9 cellular contexts compared by ENCODE assay signal in the genomic region with DNA sequence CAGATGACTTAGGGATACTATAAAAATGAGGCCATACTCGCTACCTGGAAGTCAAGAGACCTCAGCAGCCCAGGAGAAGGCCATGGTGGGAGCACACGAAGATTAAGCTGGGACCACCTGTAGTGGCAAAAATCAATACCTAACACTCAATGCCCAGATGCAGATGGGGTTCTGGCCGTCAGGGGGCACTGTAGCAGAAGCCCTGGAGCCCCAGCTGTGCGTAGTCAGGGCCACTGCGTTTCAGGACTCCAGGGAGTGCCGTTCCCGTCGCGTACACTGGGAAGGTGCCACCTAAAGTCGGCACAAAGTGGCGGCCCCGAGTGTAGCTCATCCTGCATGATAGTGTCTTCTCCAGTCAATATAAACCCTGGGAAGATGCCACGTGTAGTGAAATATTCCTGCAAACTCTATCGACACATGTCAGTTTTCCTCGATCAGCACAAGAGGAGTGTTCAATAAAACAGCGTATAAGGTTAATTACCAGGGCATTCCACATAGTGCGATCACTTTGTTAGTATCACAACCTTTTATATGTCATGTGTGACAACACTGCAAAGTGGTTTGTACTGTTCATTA.
DNase-seq lines count a peak whose midpoint lies in the region; ATAC-seq, FAIRE-seq and TF ChIP-seq lines count a peak whose summit lies in the region.
"Had no signal": no experiment of that assay in that cellular context is flagged by ENCODE, and none has a peak within 500 bp of the region (broad histone marks: within the 10 kb centered on the region; RNA-seq: fewer than 3 reads in every experiment).

No MANE protein-coding gene starts in this region.

- RAD21 ChIA-PET in GM12878 (lab: Charles Lee; ENCODE audit: unreplicated experiment): interaction anchor here (0.7 to 1.0 kb wide), 3 partner anchors 182 to 427 kb away, joined by 3 to 4 read pairs (median 3); no protein-coding TSS in a partner anchor

- H3K27ac ChIP-seq in C4-2B: no peak overlapping the region
- H3K27ac ChIP-seq in GM12878 (ENCODE audit: control insufficient read depth, insufficient read depth): no peak overlapping the region
- H3K27ac ChIP-seq in suprapubic skin: no peak overlapping the region

- BruUV-seq in GM12878 (replicated peaks; lab: Mats Ljungman, UMichigan): no TSS peak

- H3K4me1 ChIP-seq in GM12878 (ENCODE audit: control insufficient read depth, insufficient read depth, low read length) (no peaks in the 10 kb centered on the region), suprapubic skin (no peaks in the 10 kb centered on the region)

- no peaks in the 10 kb centered on the region for H4K20me1 ChIP-seq in GM12878 (ENCODE audit: control insufficient read depth, insufficient read depth)

- no peak overlapping the region for H3K4me3 ChIP-seq in GM12878
- no peak overlapping the region for H3K4me3 ChIP-seq in suprapubic skin
- no peak overlapping the region for H3K4me3 ChIP-seq in lower leg skin (ENCODE audit: low read depth, poor library complexity, severe bottlenecking)

- peak; percentile 44 for DNase-seq in HT-29 (ENCODE audit: low spot score)
- no peak for DNase-seq in GM12878 (ENCODE audit: low read depth, low spot score)
- peak; percentile 85 for DNase-seq in left kidney (ENCODE audit: low read depth, low spot score)
- no peak for DNase-seq in posterior vena cava (ENCODE audit: low spot score)
- DNase-seq in suprapubic skin (ENCODE audit: low spot score in 2 of 2): no peak
- no peak for DNase-seq in lower leg skin (ENCODE audit: low spot score in 2 of 2)
- DNase-seq: T-cell had no signal

- no peak overlapping the region for H3K9ac ChIP-seq in GM12878 (ENCODE audit: control insufficient read depth, insufficient read depth, low read length)

- SMC1A ChIA-PET in GM12878 (lab: Charles Lee; ENCODE audit: uncharacterized antibody, unreplicated experiment): no interaction called here

- intact Hi-C loops in GM12878 (cut with micrococcal nuclease; ENCODE audit: unreplicated experiment): loop anchor here (10.0 kb wide), 2 partner anchors 268 to 428 kb away; no protein-coding TSS in a partner anchor
- intact Hi-C loops in posterior vena cava (cut with DNase I): no loop called here
- intact Hi-C loops in lower leg skin (cut with DNase I; ENCODE audit: low total_unique reads): no loop called here

- POLR2A ChIA-PET in GM12878 (lab: Charles Lee): no interaction called here

- 18% methylated on average over 17 of the region's 17 CpGs for WGBS in GM12878 (ENCODE audit: insufficient coverage, insufficient replicate concordance, low lambda C conversion rate, missing lambda C conversion rate)
- 26% methylated on average over 17 of the region's 17 CpGs for WGBS in suprapubic skin
- WGBS in lower leg skin, 2 donors: 16 to 19% methylated on average over 17 of the region's 17 CpGs

- FAIRE-seq in GM12878 (lab: Jason Lieb, UNC): peak; percentile 68

- TF ChIP-seq CTCF in C4-2B (conservative IDR thresholded peaks at IDR 0.05): peak; percentile 85
- peak; percentile 42 to 59 (median 48); a peak in 5 of 6 replicates for TF ChIP-seq CTCF in GM12878 (IDR thresholded peaks at IDR 0.05 in 2 of 3, conservative IDR thresholded peaks at IDR 0.05 in 1 of 3; ENCODE audit: control insufficient read depth in 2 of 3, extremely low read depth in 1 of 3, insufficient read depth in 1 of 3, low read depth in 3 of 3, low read length in 3 of 3)
- TF ChIP-seq CTCF in suprapubic skin (IDR thresholded peaks at IDR 0.05): peak in 1 of 2 donors; percentile 43
- no peak for TF ChIP-seq CTCF in lower leg skin (IDR thresholded peaks at IDR 0.05)

- CTCF ChIA-PET in GM12878 (lab: Yijun Ruan, JAX): interaction anchor here (1.0 to 2.1 kb wide), 2 partner anchors 276 to 428 kb away, joined by 3 to 5 read pairs; no protein-coding TSS in a partner anchor

- no peak for TF ChIP-seq EP300 in GM12878 (IDR thresholded peaks at IDR 0.05; ENCODE audit: borderline replicate concordance in 1 of 2, control insufficient read depth in 1 of 2, low read depth in 2 of 2, low read length in 2 of 2)
- TF ChIP-seq EP300 in suprapubic skin (IDR thresholded peaks at IDR 0.05): no peak

- TF ChIP-seq POLR2A in GM12878 (IDR thresholded peaks at IDR 0.05; ENCODE audit: low read depth, low read length) (no peak), suprapubic skin (IDR thresholded peaks at IDR 0.05) (no peak), lower leg skin (IDR thresholded peaks at IDR 0.05) (no peak)

- TF ChIP-seq RAD21 in GM12878 (IDR thresholded peaks at IDR 0.05; ENCODE audit: insufficient read depth, low read depth, low read length): peak; percentile 33

- H3K36me3 ChIP-seq in GM12878 (ENCODE audit: control insufficient read depth in 2 of 2, insufficient read depth in 2 of 2, low read length in 1 of 2): no peaks in the 10 kb centered on the region
- H3K36me3 ChIP-seq in suprapubic skin: no peaks in the 10 kb centered on the region

- H3K27me3 ChIP-seq in GM12878 (replicated peaks in 1 of 2; ENCODE audit: control insufficient read depth in 2 of 2, insufficient read depth in 2 of 2, low read length in 1 of 2) (no peaks in the 10 kb centered on the region; a peak in 2 of 4 replicates), suprapubic skin (peaks cover 5% of the 10 kb centered on the region)

- in situ Hi-C loops in GM12878 (cut with MboI): no loop called here

- no peak overlapping the region for H3K4me2 ChIP-seq in GM12878 (ENCODE audit: control insufficient read depth, insufficient read depth)

- H2AFZ ChIP-seq in GM12878 (ENCODE audit: control insufficient read depth, low read depth, low read length): no peak overlapping the region

- H3K9me3 ChIP-seq in GM12878 (replicated peaks; ENCODE audit: control insufficient read depth, insufficient read depth, low read length): no peaks in the 10 kb centered on the region
- H3K9me3 ChIP-seq in suprapubic skin: no peaks in the 10 kb centered on the region

- ATAC-seq in GM12878 (peak; percentile 66), GM21447 (IDR thresholded peaks at IDR 0.05; ENCODE audit: unreplicated experiment) (no peak)
- ATAC-seq: T-cell had no signal

- no peaks in the 10 kb centered on the region for H3K79me2 ChIP-seq in GM12878 (ENCODE audit: control insufficient read depth, insufficient read depth, low read length)

TF ChIP-seq in GM12878, 131 proteins besides CTCF, POLR2A, EP300 and RAD21:
- TF ChIP-seq SMARCA5 (IDR thresholded peaks at IDR 0.05) (no peak), TCF3 (IDR thresholded peaks at IDR 0.05; ENCODE audit: borderline replicate concordance, insufficient read depth, low read depth, low read length) (no peak), SMC3 (IDR thresholded peaks at IDR 0.05; ENCODE audit: borderline replicate concordance, low read length) (peak; percentile 33; the same call in 1 of the 2 replicates)
- TF ChIP-seq, protein P1, sequence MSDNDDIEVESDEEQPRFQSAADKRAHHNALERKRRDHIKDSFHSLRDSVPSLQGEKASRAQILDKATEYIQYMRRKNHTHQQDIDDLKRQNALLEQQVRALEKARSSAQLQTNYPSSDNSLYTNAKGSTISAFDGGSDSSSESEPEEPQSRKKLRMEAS (IDR thresholded peaks at IDR 0.05; ENCODE audit: low read depth, low read length): no peak

Comparison
In these comparisons a context has a peak if more than half of its experiments do, and no peak if none do; other contexts are left out.
1. CTCF ChIP-seq: peak in C4-2B (single experiment) and GM12878 (3 of 3); none in lower leg skin (0 of 3).
2. DNase-seq: peak in HT-29 (single experiment) and left kidney (single experiment); none in GM12878 (single experiment), posterior vena cava (single experiment), suprapubic skin (0 of 2) and lower leg skin (0 of 2).